2 cellular contexts compared by ENCODE assay signal in the genomic region with DNA sequence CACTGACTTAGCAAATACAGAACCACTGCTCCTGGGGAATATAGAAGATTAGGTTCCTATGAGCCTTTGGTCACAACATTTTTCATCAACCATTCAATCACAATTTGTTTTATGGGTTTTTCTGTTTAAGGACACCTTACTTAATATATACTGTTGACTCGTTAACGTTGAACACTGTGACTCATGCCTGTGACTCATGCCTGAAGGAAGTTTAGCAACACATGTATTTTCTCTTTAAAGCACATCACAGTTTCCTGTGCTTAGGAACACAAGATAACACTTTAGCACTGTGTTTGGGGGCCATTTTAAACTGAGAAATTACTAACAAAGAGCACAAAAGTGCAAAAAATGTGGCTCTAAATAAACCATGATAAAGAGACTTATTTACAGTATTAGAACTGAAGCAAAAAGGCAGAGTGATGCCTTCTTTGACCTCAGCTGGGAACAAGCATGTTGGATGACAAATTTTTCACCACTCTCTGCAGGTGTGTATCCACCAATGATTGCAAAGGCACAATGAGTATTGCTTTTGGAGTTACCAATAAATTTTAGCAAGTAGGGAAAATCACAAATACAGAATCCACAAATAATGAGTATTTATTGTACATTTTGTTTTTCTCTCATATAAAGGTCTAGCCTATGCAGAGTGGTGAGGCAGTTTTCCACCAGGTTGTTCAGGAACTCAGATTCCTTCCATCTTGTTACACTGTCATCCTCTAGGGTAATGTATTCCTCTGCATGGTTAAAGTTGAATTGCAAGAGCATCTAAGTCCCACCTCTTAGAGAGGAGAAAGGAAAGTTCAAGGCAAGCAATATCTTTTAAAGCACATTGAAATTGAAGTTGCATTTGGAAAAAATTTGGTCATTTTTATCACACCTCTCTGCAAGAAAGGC.
TF ChIP-seq lines count a peak whose summit lies in the region.

No MANE protein-coding gene starts in this region.

TF ChIP-seq in endothelial cell of umbilical vein, 7 proteins besides CTCF, POLR2A, EP300 and RAD21 (continued from another document):
- peak; percentile 57 for TF ChIP-seq GATA2 (IDR thresholded peaks at IDR 0.05; ENCODE audit: insufficient read depth, insufficient read length, low read depth, low read length)
- TF ChIP-seq MYC (IDR thresholded peaks at IDR 0.05; ENCODE audit: low read depth, low read length) = no peak
- peak; percentile 99 for TF ChIP-seq FOS (IDR thresholded peaks at IDR 0.05; ENCODE audit: borderline replicate concordance, insufficient read depth, low read length)
- peak; percentile 100 for TF ChIP-seq JUN (IDR thresholded peaks at IDR 0.05; ENCODE audit: borderline replicate concordance, insufficient read depth, insufficient read length, low read depth)

TF ChIP-seq in GM12891, 5 proteins besides CTCF, POLR2A, EP300 and RAD21 (continued from another document):
- no peak for TF ChIP-seq PAX5 (IDR thresholded peaks at IDR 0.05; ENCODE audit: insufficient read depth, low read length, severe bottlenecking)
- no peak for TF ChIP-seq POLR2AphosphoS5 (IDR thresholded peaks at IDR 0.05; ENCODE audit: low read depth, low read length)
- TF ChIP-seq TAF1 (IDR thresholded peaks at IDR 0.05; ENCODE audit: low read depth, low read length) = no peak
- no peak for TF ChIP-seq POU2F2 (IDR thresholded peaks at IDR 0.05; ENCODE audit: low read depth, low read length)
TF ChIP-seq in GM12891: peak in this region for 0.
